ENCODE assay signal across 1 cellular context in genomic region chr1:24465099-24465498, GRCh38.
A peak's percentile ranks its signal among the peaks of the same experiment; 100 is the strongest.
TF ChIP-seq lines count a peak whose summit lies in the region.

No MANE protein-coding gene starts in this region.

TF ChIP-seq in H1, 55 proteins besides CTCF, POLR2A, EP300 and RAD21:
- TF ChIP-seq POLR2AphosphoS5 (IDR thresholded peaks at IDR 0.05; ENCODE audit: low read depth, low read length) (no peak), TEAD4 (IDR thresholded peaks at IDR 0.05; ENCODE audit: low read depth, low read length) (0 out of 2 replicates have a peak, but pooled peaks have one; percentile 43)
